Comparison of ENCODE assay signal across 16 cellular contexts in genomic region chr12:56929780-56930179, GRCh38. TPM values are rescaled to one million over a fixed set of nuclear protein-coding genes. Genes with fewer than 3 reads are reported as not detected.
DNase-seq lines count a peak whose midpoint lies in the region; ATAC-seq and TF ChIP-seq lines count a peak whose summit lies in the region.
"Had no signal": no experiment of that assay in that cellular context is flagged by ENCODE, and none has a peak within 500 bp of the region (broad histone marks: within the 10 kb centered on the region; RNA-seq: fewer than 3 reads in every experiment).

No MANE protein-coding gene starts in this region.

- TF ChIP-seq CTCF in HEK293 (tag by site-specific recombination; IDR thresholded peaks at IDR 0.05) (no peak), esophagus muscularis mucosa (IDR thresholded peaks at IDR 0.05) (no peak), neural progenitor cell (IDR thresholded peaks at IDR 0.05) (no peak)

- peaks cover 5% of the 10 kb centered on the region for H3K27me3 Mint-ChIP-seq in neural progenitor cell (ENCODE audit: insufficient read depth, low read depth)

- H3K36me3 ChIP-seq in HEK293 (ENCODE audit: control insufficient read depth in 2 of 2, insufficient read depth in 1 of 2, low read length in 2 of 2) = no peaks in the 10 kb centered on the region
- no peaks in the 10 kb centered on the region for H3K36me3 ChIP-seq in esophagus muscularis mucosa
- H3K36me3 ChIP-seq in neural progenitor cell = no peaks in the 10 kb centered on the region
- H3K36me3 ChIP-seq: BLaER1 treated with 17β-estradiol and CSF1 and Interleukin-3, amounts not matched to agents 10 nM and 100 nM had no signal

- WGBS in esophagus muscularis mucosa = 76% methylated on average over 4 of the region's 4 CpGs

- H2AFZ ChIP-seq in neural progenitor cell (replicated peaks) = no peak overlapping the region
- H2AFZ ChIP-seq: GM23248 had no signal

- peak overlapping the region; percentile 44 for H3K27ac Mint-ChIP-seq in neural progenitor cell
- H3K27ac Mint-ChIP-seq: B cell; CD8-positive, alpha-beta T cell had no signal

- peaks cover 6% of the 10 kb centered on the region for H3K9me3 Mint-ChIP-seq in neural progenitor cell
- H3K9me3 Mint-ChIP-seq: CD8-positive, alpha-beta T cell had no signal

- intact Hi-C loops in esophagus muscularis mucosa (cut with DNase I) = no loop called here

- peak; percentile 75 for DNase-seq in esophagus muscularis mucosa (ENCODE audit: extremely low spot score)
- no peak for DNase-seq in neural progenitor cell (ENCODE audit: low spot score)
- peak; percentile 19 for DNase-seq in ureter (ENCODE audit: low spot score)
- DNase-seq in stimulated activated naive CD4-positive, alpha-beta T cell (lab: John Stamatoyannopoulos, UW) = no peak
- DNase-seq in central memory CD4-positive, alpha-beta T cell = no peak
- DNase-seq: Calu3; CD8-positive, alpha-beta T cell; DMS79 treated with DMSO at 0.1 percent for 48 hours; GF-D8; GM23248 had no signal

- no peak overlapping the region for H3K9ac ChIP-seq in neural progenitor cell
- H3K9ac ChIP-seq: BLaER1 treated with 17β-estradiol and CSF1 and Interleukin-3, amounts not matched to agents 10 nM and 100 nM; GM23248 had no signal

- peaks cover 18% of the 10 kb centered on the region for H3F3A ChIP-seq in neural progenitor cell (ENCODE audit: low read depth)

- no peaks in the 10 kb centered on the region for H3K4me1 ChIP-seq in HEK293 (ENCODE audit: control insufficient read depth, insufficient read depth, low read length)
- peaks cover 0 to 4% (median 0%) of the 10 kb centered on the region in 4 donors for H3K4me1 ChIP-seq in esophagus muscularis mucosa
- peaks cover 39% of the 10 kb centered on the region for H3K4me1 ChIP-seq in neural progenitor cell

- H3K79me2 ChIP-seq in neural progenitor cell (ENCODE audit: low read depth) = no peaks in the 10 kb centered on the region

- no peak overlapping the region for H3K4me3 Mint-ChIP-seq in neural progenitor cell
- H3K4me3 Mint-ChIP-seq: B cell; CD8-positive, alpha-beta T cell had no signal

- no peaks in the 10 kb centered on the region for H3K27me3 ChIP-seq in esophagus muscularis mucosa
- no peaks in the 10 kb centered on the region for H3K27me3 ChIP-seq in neural progenitor cell
- H3K27me3 ChIP-seq: BLaER1 treated with 17β-estradiol and CSF1 and Interleukin-3, amounts not matched to agents 10 nM and 100 nM had no signal

- no peaks in the 10 kb centered on the region for H3K36me3 Mint-ChIP-seq in neural progenitor cell
- H3K36me3 Mint-ChIP-seq: CD8-positive, alpha-beta T cell had no signal

- ATAC-seq in HG03442 (IDR thresholded peaks at IDR 0.05; ENCODE audit: unreplicated experiment) = no peak
- ATAC-seq: CD8-positive, alpha-beta T cell; HCT116 had no signal

- no peak overlapping the region for H3K27ac ChIP-seq in HEK293 (ENCODE audit: extremely low read depth, low read depth, low read length)
- H3K27ac ChIP-seq in esophagus muscularis mucosa (replicated peaks in 1 of 4) = no peak overlapping the region
- H3K27ac ChIP-seq in neural progenitor cell = no peak overlapping the region
- H3K27ac ChIP-seq: BLaER1 treated with 17β-estradiol and CSF1 and Interleukin-3, amounts not matched to agents 10 nM and 100 nM; GM23248 had no signal

- TF ChIP-seq POLR2A in esophagus muscularis mucosa (IDR thresholded peaks at IDR 0.05; ENCODE audit: low read depth) = no peak

- peaks cover 36% of the 10 kb centered on the region for H3K4me1 Mint-ChIP-seq in neural progenitor cell

- H3K4me3 ChIP-seq in HEK293 (ENCODE audit: low read depth, low read length) (no peak overlapping the region), esophagus muscularis mucosa (no peak overlapping the region), neural progenitor cell (no peak overlapping the region)
- H3K4me3 ChIP-seq: BLaER1 treated with 17β-estradiol and CSF1 and Interleukin-3, amounts not matched to agents 10 nM and 100 nM; GM23248 had no signal

- no peak for TF ChIP-seq EP300 in esophagus muscularis mucosa (IDR thresholded peaks at IDR 0.05)

- H3K9me3 ChIP-seq in HEK293 (ENCODE audit: control insufficient read depth, insufficient read depth, low read depth, low read length) = no peaks in the 10 kb centered on the region
- no peaks in the 10 kb centered on the region for H3K9me3 ChIP-seq in esophagus muscularis mucosa
- H3K9me3 ChIP-seq in neural progenitor cell (ENCODE audit: low read depth) = no peaks in the 10 kb centered on the region

- no peak overlapping the region for H3K4me2 ChIP-seq in neural progenitor cell
- H3K4me2 ChIP-seq: BLaER1 treated with 17β-estradiol and CSF1 and Interleukin-3, amounts not matched to agents 10 nM and 100 nM had no signal

- no peaks in the 10 kb centered on the region for H4K20me1 ChIP-seq in neural progenitor cell (ENCODE audit: low read depth)
- H4K20me1 ChIP-seq: BLaER1 treated with 17β-estradiol and CSF1 and Interleukin-3, amounts not matched to agents 10 nM and 100 nM had no signal

- POLR2A ChIA-PET in HEK293 (lab: Yijun Ruan, JAX) = no interaction called here

- CTCF ChIA-PET in HEK293 (lab: Yijun Ruan, JAX) = no interaction called here

TF ChIP-seq in HEK293, 187 proteins besides CTCF, POLR2A, EP300 and RAD21:
- TF ChIP-seq ZSCAN16 (tag by site-specific recombination; IDR thresholded peaks at IDR 0.05) (no peak), ZFHX2 (tag by site-specific recombination; conservative IDR thresholded peaks at IDR 0.05) (peak; percentile 36; the same call in 1 of the 2 replicates)

RNA-seq across cellular contexts. Expression of gene SDR9C7, which starts 4.4 kb away (rescaled TPM):
- total RNA-seq in esophagus muscularis mucosa (under 1 TPM in 2 of 4 donors, not detected in 2; 0.40 to 0.42 TPM), neural progenitor cell (ENCODE audit: low replicate concordance) (0.28 and 0.32 TPM in 2 replicates), ureter (not detected)
- total RNA-seq: A172; B cell; Calu3; CD8-positive, alpha-beta T cell; GM23248 had no signal

RNA-seq across cellular contexts. Expression of gene RDH16, which starts 27.6 kb away (rescaled TPM):
- total RNA-seq in esophagus muscularis mucosa (under 1 TPM in 3 of 4 donors, not detected in 1; 0.17 to 0.69 (median 0.42) TPM), neural progenitor cell (ENCODE audit: low replicate concordance) (1.2 and 2.3 TPM in 2 replicates), ureter (0.83 TPM)
- total RNA-seq: A172, GM23248 had no signal

Comparison
In these comparisons a context has a peak if more than half of its experiments do, and no peak if none do; other contexts are left out.
1. DNase-seq: peak in esophagus muscularis mucosa (single experiment) and ureter (single experiment); none in neural progenitor cell (single experiment), stimulated activated naive CD4-positive, alpha-beta T cell (0 of 6) and central memory CD4-positive, alpha-beta T cell (single experiment).